In genomic region chr1:18649713-18650370, GRCh38 we compare ENCODE assay signal across 1 cellular context.
TF ChIP-seq lines count a peak whose summit lies in the region.

No MANE protein-coding gene starts in this region.

TF ChIP-seq in K562, 482 proteins besides CTCF, POLR2A, EP300 and RAD21 (continued from another document):
- TF ChIP-seq, protein P1, sequence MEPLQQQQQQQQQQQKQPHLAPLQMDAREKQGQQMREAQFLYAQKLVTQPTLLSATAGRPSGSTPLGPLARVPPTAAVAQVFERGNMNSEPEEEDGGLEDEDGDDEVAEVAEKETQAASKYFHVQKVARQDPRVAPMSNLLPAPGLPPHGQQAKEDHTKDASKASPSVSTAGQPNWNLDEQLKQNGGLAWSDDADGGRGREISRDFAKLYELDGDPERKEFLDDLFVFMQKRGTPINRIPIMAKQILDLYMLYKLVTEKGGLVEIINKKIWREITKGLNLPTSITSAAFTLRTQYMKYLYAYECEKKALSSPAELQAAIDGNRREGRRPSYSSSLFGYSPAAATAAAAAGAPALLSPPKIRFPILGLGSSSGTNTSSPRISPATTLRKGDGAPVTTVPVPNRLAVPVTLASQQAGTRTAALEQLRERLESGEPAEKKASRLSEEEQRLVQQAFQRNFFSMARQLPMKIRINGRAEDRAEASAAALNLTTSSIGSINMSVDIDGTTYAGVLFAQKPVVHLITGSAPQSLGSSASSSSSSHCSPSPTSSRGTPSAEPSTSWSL (CRISPR knock-in tag; IDR thresholded peaks at IDR 0.05; ENCODE audit: borderline replicate concordance), result no peak
- TF ChIP-seq, protein P2, sequence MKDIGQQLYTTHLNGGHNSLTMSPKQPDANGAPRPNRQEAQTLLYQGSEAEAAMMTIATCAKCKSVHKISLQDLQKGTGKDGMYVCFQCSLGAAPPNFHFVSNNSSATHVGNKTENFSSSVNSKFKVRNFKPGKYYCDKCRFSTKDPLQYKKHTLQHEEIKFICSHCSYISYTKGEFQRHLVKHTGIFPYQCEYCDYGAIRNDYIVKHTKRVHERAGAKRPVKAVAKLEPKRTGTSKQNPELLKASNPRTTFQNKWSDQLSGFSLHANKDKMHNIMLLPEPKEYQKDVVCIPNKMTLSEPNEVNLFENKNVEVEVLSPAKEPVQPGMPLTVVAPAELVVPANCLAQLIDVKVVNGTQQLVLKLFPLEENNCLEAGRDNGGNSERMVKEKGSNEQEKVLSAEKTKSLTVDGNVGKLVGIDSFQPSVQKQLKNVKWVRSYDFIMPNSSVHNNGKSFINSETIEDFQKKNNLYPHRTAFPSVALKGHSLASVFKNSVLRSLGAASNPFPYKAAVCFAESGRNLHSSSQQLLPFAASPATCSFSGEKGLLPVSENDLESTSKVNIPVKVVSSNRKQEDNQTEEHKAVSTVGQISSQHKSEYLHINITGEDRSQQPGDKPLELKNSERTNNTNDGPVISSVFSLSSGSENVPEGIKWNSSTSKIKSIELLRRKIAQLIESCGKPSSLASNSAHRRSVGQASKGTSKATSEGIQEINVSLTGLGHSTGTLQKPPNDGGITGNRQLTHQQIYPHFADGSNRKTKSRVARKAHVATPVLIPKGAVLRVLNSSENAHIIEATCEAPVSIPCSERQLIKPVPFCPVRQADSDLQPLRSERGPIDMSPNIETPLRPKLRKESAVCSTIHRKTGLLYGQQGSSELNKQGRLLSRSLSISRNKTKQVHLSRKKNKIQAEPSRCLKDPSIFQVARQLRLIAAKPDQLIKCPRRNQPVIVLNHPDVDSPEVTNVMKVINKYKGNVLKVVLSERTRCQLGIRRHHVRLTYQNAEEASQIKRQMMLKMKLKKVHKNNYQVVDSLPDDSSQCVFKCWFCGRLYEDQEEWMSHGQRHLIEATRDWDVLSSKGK (CRISPR knock-in tag; IDR thresholded peaks at IDR 0.05), result no peak
- TF ChIP-seq KDM1A (IDR thresholded peaks at IDR 0.05), result peak in 1 of 2 experiments; percentile 2; a peak in 1 of 4 replicates
- TF ChIP-seq, protein P3, sequence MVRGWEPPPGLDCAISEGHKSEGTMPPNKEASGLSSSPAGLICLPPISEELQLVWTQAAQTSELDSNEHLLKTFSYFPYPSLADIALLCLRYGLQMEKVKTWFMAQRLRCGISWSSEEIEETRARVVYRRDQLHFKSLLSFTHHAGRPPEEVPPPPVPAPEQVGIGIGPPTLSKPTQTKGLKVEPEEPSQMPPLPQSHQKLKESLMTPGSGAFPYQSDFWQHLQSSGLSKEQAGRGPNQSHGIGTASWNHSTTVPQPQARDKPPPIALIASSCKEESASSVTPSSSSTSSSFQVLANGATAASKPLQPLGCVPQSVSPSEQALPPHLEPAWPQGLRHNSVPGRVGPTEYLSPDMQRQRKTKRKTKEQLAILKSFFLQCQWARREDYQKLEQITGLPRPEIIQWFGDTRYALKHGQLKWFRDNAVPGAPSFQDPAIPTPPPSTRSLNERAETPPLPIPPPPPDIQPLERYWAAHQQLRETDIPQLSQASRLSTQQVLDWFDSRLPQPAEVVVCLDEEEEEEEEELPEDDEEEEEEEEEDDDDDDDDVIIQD (CRISPR knock-in tag; IDR thresholded peaks at IDR 0.05), result no peak
TF ChIP-seq in K562: peak in this region for 3.
